Comparison of ENCODE assay signal across 9 cellular contexts in the genomic region with DNA sequence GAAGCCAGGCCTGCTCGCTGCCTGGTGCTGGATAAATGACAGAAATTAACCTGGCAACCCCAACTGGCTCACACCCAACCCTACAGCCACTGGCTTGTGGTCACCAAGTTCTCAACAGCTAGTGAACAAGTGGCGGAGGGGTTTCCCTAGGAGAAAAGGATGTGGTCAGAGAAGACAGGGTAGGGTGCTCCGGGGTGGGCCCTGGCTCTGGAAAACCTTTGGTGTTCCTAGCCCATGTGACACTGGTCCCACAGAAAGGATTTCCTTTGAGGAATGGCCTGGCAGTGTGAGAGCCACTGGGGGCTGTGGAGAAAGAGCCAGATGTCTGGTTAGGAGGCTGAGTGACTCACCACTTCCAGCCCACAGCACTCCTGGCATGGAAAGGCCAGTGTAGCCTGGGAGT. TPM values are rescaled to one million over a fixed set of nuclear protein-coding genes. Genes with fewer than 3 reads are reported as not detected.
DNase-seq lines count a peak whose midpoint lies in the region; TF ChIP-seq lines count a peak whose summit lies in the region.
"Had no signal": no experiment of that assay in that cellular context is flagged by ENCODE, and none has a peak within 500 bp of the region (broad histone marks: within the 10 kb centered on the region; RNA-seq: fewer than 3 reads in every experiment).

No MANE protein-coding gene starts in this region.

- TF ChIP-seq CTCF in astrocyte of the spinal cord (IDR thresholded peaks at IDR 0.05; ENCODE audit: low read depth, low read length): no peak

- in situ Hi-C loops in astrocyte of the spinal cord (cut with HindIII; ENCODE audit: low sequenced_read_pairs): no loop called here

- H3K4me3 ChIP-seq in astrocyte of the spinal cord (ENCODE audit: low read depth, low read length): no peak overlapping the region
- H3K4me3 ChIP-seq: cardiac muscle cell had no signal

- DNase-seq in DMS79 (lab: John Stamatoyannopoulos, UW): peak; percentile 36
- DNase-seq in HT1080 (ENCODE audit: low read depth): peak; percentile 99
- peak; percentile 80 for DNase-seq in astrocyte of the spinal cord (ENCODE audit: low read depth, low spot score)
- peak; percentile 87 for DNase-seq in mesenteric fat pad (ENCODE audit: low spot score)
- no peak for DNase-seq in germinal center (ENCODE audit: low spot score)
- no peak for DNase-seq in NCI-H146 treated with DMSO at 0.1 percent for 48 hours (lab: John Stamatoyannopoulos, UW; ENCODE audit: unreplicated experiment)
- no peak for DNase-seq in NCI-H748 treated with DMSO at 0.1 percent for 48 hours (lab: John Stamatoyannopoulos, UW)
- DNase-seq in HuH-7 (ENCODE audit: low spot score): no peak

RNA-seq across cellular contexts. Expression of a gene that starts 8.7 kb away (rescaled TPM):
- 2.3 and 2.4 TPM in 2 replicates for total RNA-seq in HT1080 (2014; rRNA removed; shearing (Covaris generic))
- 0.43 TPM in 2 replicates for polyA plus RNA-seq in HT1080 (2015; cell fraction: cytosol; rRNA removed)
- 4.0 and 5.1 TPM in 2 replicates for polyA plus RNA-seq in HT1080 (2015; cell fraction: nucleus; rRNA removed)
- total RNA-seq in mesenteric fat pad: 179 TPM

RNA-seq across cellular contexts. Expression of a gene that starts 27.1 kb away (rescaled TPM):
- 112 and 114 TPM in 2 replicates for total RNA-seq in HT1080 (2014; rRNA removed; shearing (Covaris generic))
- 65.5 and 67.0 TPM in 2 replicates for polyA plus RNA-seq in HT1080 (2015; cell fraction: cytosol; rRNA removed)
- polyA plus RNA-seq in HT1080 (2015; cell fraction: nucleus; rRNA removed): 14.3 and 14.4 TPM in 2 replicates
- total RNA-seq in mesenteric fat pad: 34.2 TPM

Comparison
In these comparisons a context has a peak if more than half of its experiments do, and no peak if none do; other contexts are left out.
1. DNase-seq: peak in DMS79 (single experiment), HT1080 (single experiment), astrocyte of the spinal cord (single experiment) and mesenteric fat pad (single experiment); none in germinal center (single experiment), NCI-H146 treated with DMSO at 0.1 percent for 48 hours (single experiment), NCI-H748 treated with DMSO at 0.1 percent for 48 hours (single experiment) and HuH-7 (single experiment).
2. RNA of a gene that starts 8.7 kb away (total RNA-seq): 179 TPM in mesenteric fat pad (single experiment); 2.3 to 2.4 TPM in HT1080; every median in the first group is over 10 times any median in the second.